Comparison of ENCODE assay signal across 21 cellular contexts in genomic region chr11:123254357-123254756, GRCh38.
"Had no signal": no experiment of that assay in that cellular context is flagged by ENCODE, and none has a peak within 500 bp of the region (broad histone marks: within the 10 kb centered on the region; RNA-seq: fewer than 3 reads in every experiment).

No MANE protein-coding gene starts in this region.

- H3K27ac ChIP-seq: parathyroid adenoma, right atrium auricular region, thyroid gland had no signal

- H3K36me3 ChIP-seq: right atrium auricular region, thyroid gland had no signal

- H2AFZ ChIP-seq: parathyroid adenoma had no signal

- H3K9me3 ChIP-seq: right atrium auricular region, thyroid gland had no signal

- FAIRE-seq: colon, frontal cortex had no signal

- H3K4me1 ChIP-seq: parathyroid adenoma, right atrium auricular region had no signal

- ATAC-seq: left lobe of liver; natural killer cell; sciatic nerve; stimulated activated naive CD8-positive, alpha-beta T cell treated with anti-CD3 and anti-CD28 coated beads, Interleukin-15, amount 100 ng/mL, for 72 hours had no signal

- DNase-seq: effector CD4-positive, alpha-beta T cell; hypothalamus; immature natural killer cell; islet precursor cell; natural killer cell; stimulated activated CD4-positive, alpha-beta T cell treated with anti-CD3 and anti-CD28 coated beads, Interleukin-12 subunit alpha, Interleukin-12 subunit beta, amount 100 ng/mL, for 4 hours; stimulated activated CD4-positive, alpha-beta T cell treated with anti-CD3 and anti-CD28 coated beads, Interleukin-1b, Interleukin-23, amount 100 ng/mL, for 48 hours; stimulated activated CD4-positive, alpha-beta T cell treated with anti-CD3 and anti-CD28 coated beads, Interleukin-4, amount 100 ng/mL, for 1 hour; stimulated activated CD8-positive, alpha-beta memory T cell treated with anti-CD3 and anti-CD28 coated beads, Interleukin-4, amount 100 ng/mL, for 48 hours; stimulated activated naive CD4-positive, alpha-beta T cell; stimulated activated naive CD8-positive, alpha-beta T cell treated with anti-CD3 and anti-CD28 coated beads, Interleukin-15, amount 100 ng/mL, for 72 hours; thyroid gland had no signal

- H3K4me2 ChIP-seq: smooth muscle cell had no signal

- H3K9ac ChIP-seq: parathyroid adenoma had no signal

- H3K27me3 ChIP-seq: dorsolateral prefrontal cortex, right atrium auricular region, thyroid gland had no signal

- H3K79me2 ChIP-seq: parathyroid adenoma had no signal

- H3K4me3 ChIP-seq: dorsolateral prefrontal cortex, lung, right atrium auricular region, smooth muscle cell, thyroid gland had no signal
